ENCODE assay signal across 18 cellular contexts in genomic region chr7:73703649-73703984, GRCh38. TPM values are rescaled to one million over a fixed set of nuclear protein-coding genes. Genes with fewer than 3 reads are reported as not detected.
DNase-seq lines count a peak whose midpoint lies in the region; ATAC-seq, FAIRE-seq and TF ChIP-seq lines count a peak whose summit lies in the region.
"Had no signal": no experiment of that assay in that cellular context is flagged by ENCODE, and none has a peak within 500 bp of the region (broad histone marks: within the 10 kb centered on the region; RNA-seq: fewer than 3 reads in every experiment).

No MANE protein-coding gene starts in this region.

- TF ChIP-seq POLR2A in K562 (conservative IDR thresholded peaks at IDR 0.05), result no peak

- in situ Hi-C loops in K562 (cut with MboI), result no loop called here

- WGBS in K562 (ENCODE audit: insufficient coverage, low coverage, missing lambda C conversion rate), result 7% methylated on average over 8 of the region's 13 CpGs
- 16% methylated on average over 13 of the region's 13 CpGs for WGBS in thymus

- peak overlapping the region in 1 of 2 experiments; percentile 80; a peak in 2 of 4 replicates for H3K9ac ChIP-seq in K562 (ENCODE audit: insufficient read depth in 1 of 2, low read depth in 2 of 2, low read length in 2 of 2)

- no peaks in the 10 kb centered on the region; a peak in 1 of 5 replicates for H3K27me3 ChIP-seq in K562 (ENCODE audit: control insufficient read depth in 2 of 2, insufficient read depth in 2 of 2, low read length in 2 of 2)
- H3K27me3 ChIP-seq in lower lobe of right lung (ENCODE audit: low read depth), result no peaks in the 10 kb centered on the region
- H3K27me3 ChIP-seq in thymus (ENCODE audit: control insufficient read depth, insufficient read depth), result no peaks in the 10 kb centered on the region
- H3K27me3 ChIP-seq: body of pancreas had no signal

- H3K27ac Mint-ChIP-seq in activated CD8-positive, alpha-beta T cell treated with anti-CD3 and anti-CD28 coated beads, Interleukin-2, amount 10 ng/mL, durations not matched to agents 7 days and 5 days, result no peak overlapping the region
- H3K27ac Mint-ChIP-seq in activated CD8-positive, alpha-beta T cell treated with anti-CD3 and anti-CD28 coated beads for 36 hours, result no peak overlapping the region
- H3K27ac Mint-ChIP-seq in mesothelial cell of epicardium, result no peak overlapping the region
- H3K27ac Mint-ChIP-seq: CD8-positive, alpha-beta T cell had no signal

- no peak for DNase-seq in activated CD8-positive, alpha-beta T cell treated with anti-CD3 and anti-CD28 coated beads, Interleukin-2, amount 10 ng/mL, durations not matched to agents 7 days and 5 days
- DNase-seq in activated CD8-positive, alpha-beta T cell treated with anti-CD3 and anti-CD28 coated beads for 36 hours, result no peak
- DNase-seq in K562 (ENCODE audit: extremely low read depth in 1 of 4, low spot score in 3 of 4) (no peak), lower lobe of right lung (no peak), posterior vena cava (ENCODE audit: low spot score) (no peak), mesothelial cell of epicardium (ENCODE audit: low spot score in 2 of 2, unreplicated experiment in 2 of 2) (no peak), DMS53 treated with DMSO at 0.1 percent for 48 hours (lab: John Stamatoyannopoulos, UW; ENCODE audit: unreplicated experiment) (no peak)
- DNase-seq: activated gamma-delta T cell treated with Interleukin-2 at 50 U/mL for 16 hours; effector memory CD8-positive, alpha-beta T cell; KBM-7; NCI-H1417 treated with DMSO at 0.1 percent for 48 hours; NCI-H345 had no signal

- no peaks in the 10 kb centered on the region for H3K9me3 Mint-ChIP-seq in activated CD8-positive, alpha-beta T cell treated with anti-CD3 and anti-CD28 coated beads, Interleukin-2, amount 10 ng/mL, durations not matched to agents 7 days and 5 days (ENCODE audit: insufficient read depth)
- H3K9me3 Mint-ChIP-seq in activated CD8-positive, alpha-beta T cell treated with anti-CD3 and anti-CD28 coated beads for 36 hours, result no peaks in the 10 kb centered on the region
- no peaks in the 10 kb centered on the region for H3K9me3 Mint-ChIP-seq in mesothelial cell of epicardium
- H3K9me3 Mint-ChIP-seq: CD8-positive, alpha-beta T cell; effector memory CD8-positive, alpha-beta T cell had no signal

- H2AFZ ChIP-seq in K562 (ENCODE audit: low read depth, low read length), result no peak overlapping the region; the same call in 1 of the 2 replicates

- no peaks in the 10 kb centered on the region for H3K9me3 ChIP-seq in K562 (replicated peaks; ENCODE audit: control insufficient read depth, insufficient read depth, low read depth, low read length)
- H3K9me3 ChIP-seq in lower lobe of right lung, result no peaks in the 10 kb centered on the region
- no peaks in the 10 kb centered on the region for H3K9me3 ChIP-seq in thymus (ENCODE audit: control insufficient read depth)
- H3K9me3 ChIP-seq: body of pancreas had no signal

- H3K36me3 ChIP-seq in K562 (ENCODE audit: control insufficient read depth, insufficient read depth, low read length) (peaks cover 34% of the 10 kb centered on the region; the same call in 2 of the 3 replicates), lower lobe of right lung (peaks cover 13% of the 10 kb centered on the region), thymus (ENCODE audit: control insufficient read depth, insufficient read depth) (peaks cover 11% of the 10 kb centered on the region)

- FAIRE-seq in K562 (lab: Jason Lieb, UNC), result no peak

- H3K4me1 ChIP-seq in K562 (replicated peaks in 1 of 2; ENCODE audit: control insufficient read depth in 2 of 2, insufficient read depth in 2 of 2, low read length in 2 of 2) (peaks cover 20 to 74% of the 10 kb centered on the region in 2 experiments; a peak in 4 of 5 replicates), lower lobe of right lung (peaks cover 17% of the 10 kb centered on the region), thymus (ENCODE audit: control insufficient read depth, insufficient read depth, low read length) (peaks cover 16% of the 10 kb centered on the region)
- H3K4me1 ChIP-seq: body of pancreas had no signal

- H3K27ac ChIP-seq in K562 (ENCODE audit: extremely low read depth, low read depth, low read length), result no peak overlapping the region; the same call in 2 of the 3 replicates
- H3K27ac ChIP-seq in lower lobe of right lung, result no peak overlapping the region
- no peak overlapping the region for H3K27ac ChIP-seq in thymus (ENCODE audit: low read depth)
- H3K27ac ChIP-seq: body of pancreas, VCaP had no signal

- BruUV-seq in K562 (replicated peaks; lab: Mats Ljungman, UMichigan), result no TSS peak

- peaks cover 16% of the 10 kb centered on the region for H3K36me3 Mint-ChIP-seq in activated CD8-positive, alpha-beta T cell treated with anti-CD3 and anti-CD28 coated beads, Interleukin-2, amount 10 ng/mL, durations not matched to agents 7 days and 5 days (ENCODE audit: low read depth)
- H3K36me3 Mint-ChIP-seq in activated CD8-positive, alpha-beta T cell treated with anti-CD3 and anti-CD28 coated beads for 36 hours (ENCODE audit: low read depth), result peaks cover 8% of the 10 kb centered on the region
- peaks cover 14% of the 10 kb centered on the region for H3K36me3 Mint-ChIP-seq in mesothelial cell of epicardium

- H4K20me1 ChIP-seq in K562 (replicated peaks; ENCODE audit: control insufficient read depth, insufficient read depth, low read length), result peaks cover 30% of the 10 kb centered on the region

- no peak overlapping the region for H3K4me3 Mint-ChIP-seq in activated CD8-positive, alpha-beta T cell treated with anti-CD3 and anti-CD28 coated beads, Interleukin-2, amount 10 ng/mL, durations not matched to agents 7 days and 5 days
- no peak overlapping the region for H3K4me3 Mint-ChIP-seq in activated CD8-positive, alpha-beta T cell treated with anti-CD3 and anti-CD28 coated beads for 36 hours
- H3K4me3 Mint-ChIP-seq in mesothelial cell of epicardium, result no peak overlapping the region
- H3K4me3 Mint-ChIP-seq: CD8-positive, alpha-beta T cell; effector memory CD8-positive, alpha-beta T cell had no signal

- H3K4me1 Mint-ChIP-seq in activated CD8-positive, alpha-beta T cell treated with anti-CD3 and anti-CD28 coated beads, Interleukin-2, amount 10 ng/mL, durations not matched to agents 7 days and 5 days (ENCODE audit: low read depth), result peaks cover 2% of the 10 kb centered on the region
- H3K4me1 Mint-ChIP-seq in activated CD8-positive, alpha-beta T cell treated with anti-CD3 and anti-CD28 coated beads for 36 hours (ENCODE audit: low read depth), result peaks cover 16% of the 10 kb centered on the region
- H3K4me1 Mint-ChIP-seq in mesothelial cell of epicardium, result no peaks in the 10 kb centered on the region

- intact Hi-C loops in activated CD8-positive, alpha-beta T cell treated with anti-CD3 and anti-CD28 coated beads for 36 hours (cut with micrococcal nuclease), result no loop called here
- intact Hi-C loops in K562 (cut with micrococcal nuclease), result no loop called here
- intact Hi-C loops in lower lobe of right lung (cut with DNase I), result no loop called here
- intact Hi-C loops in posterior vena cava (cut with DNase I), result no loop called here

- no peak for TF ChIP-seq EP300 in K562 (IDR thresholded peaks at IDR 0.05; ENCODE audit: low read length)

- H3K27me3 Mint-ChIP-seq in activated CD8-positive, alpha-beta T cell treated with anti-CD3 and anti-CD28 coated beads, Interleukin-2, amount 10 ng/mL, durations not matched to agents 7 days and 5 days (ENCODE audit: low read depth), result no peaks in the 10 kb centered on the region
- H3K27me3 Mint-ChIP-seq in activated CD8-positive, alpha-beta T cell treated with anti-CD3 and anti-CD28 coated beads for 36 hours, result no peaks in the 10 kb centered on the region
- no peaks in the 10 kb centered on the region for H3K27me3 Mint-ChIP-seq in mesothelial cell of epicardium (ENCODE audit: low read depth)
- H3K27me3 Mint-ChIP-seq: effector memory CD8-positive, alpha-beta T cell had no signal

- peak; percentile 13 for ATAC-seq in activated CD8-positive, alpha-beta T cell treated with anti-CD3 and anti-CD28 coated beads, Interleukin-2, amount 10 ng/mL, durations not matched to agents 7 days and 5 days
- no peak for ATAC-seq in activated CD8-positive, alpha-beta T cell treated with anti-CD3 and anti-CD28 coated beads for 36 hours
- ATAC-seq in K562, result no peak; the same call in 1 of the 3 replicates
- ATAC-seq in lower lobe of right lung, result no peak
- ATAC-seq: body of pancreas, HCT116 had no signal

- no peak for TF ChIP-seq CTCF in activated CD8-positive, alpha-beta T cell treated with anti-CD3 and anti-CD28 coated beads for 36 hours (IDR thresholded peaks at IDR 0.05)
- TF ChIP-seq CTCF in K562 (IDR thresholded peaks at IDR 0.05 in 2 of 3, conservative IDR thresholded peaks at IDR 0.05 in 1 of 3; ENCODE audit: insufficient read depth in 2 of 3, low read depth in 1 of 3, low read length in 3 of 3) (no peak), lower lobe of right lung (IDR thresholded peaks at IDR 0.05) (no peak), mesothelial cell of epicardium (IDR thresholded peaks at IDR 0.05; ENCODE audit: unreplicated experiment) (no peak)

- POLR2A ChIA-PET in activated CD8-positive, alpha-beta T cell treated with anti-CD3 and anti-CD28 coated beads, Interleukin-2, amount 10 ng/mL, durations not matched to agents 7 days and 5 days (lab: Charles Lee), result interaction anchor here (0.5 kb wide), 1 partner anchor 11 kb away, joined by 3 read pairs; no protein-coding TSS in a partner anchor
- POLR2A ChIA-PET in activated CD8-positive, alpha-beta T cell treated with anti-CD3 and anti-CD28 coated beads for 36 hours (lab: Charles Lee), result no interaction called here
- POLR2A ChIA-PET in K562 (lab: Yijun Ruan, JAX), result interaction anchor here (0.6 to 1.6 kb wide), 3 partner anchors 12 to 20 kb away, joined by 5 to 7 read pairs (median 6); partner anchors contain the start of gene STX1A

- no peak overlapping the region for H3K4me3 ChIP-seq in K562
- peak overlapping the region; percentile 25 for H3K4me3 ChIP-seq in lower lobe of right lung
- peak overlapping the region; percentile 27 for H3K4me3 ChIP-seq in thymus (ENCODE audit: low read length)
- H3K4me3 ChIP-seq: body of pancreas, smooth muscle cell had no signal

- H3K4me2 ChIP-seq in K562 (ENCODE audit: insufficient read depth, low read length), result peak overlapping the region; percentile 38; the same call in 1 of the 2 replicates
- H3K4me2 ChIP-seq: smooth muscle cell had no signal

- H3K9me1 ChIP-seq in K562 (ENCODE audit: control insufficient read depth, insufficient read depth, low read length), result no peaks in the 10 kb centered on the region

- no peak for TF ChIP-seq RAD21 in K562 (CRISPR knock-in tag; conservative IDR thresholded peaks at IDR 0.05 in 1 of 2, IDR thresholded peaks at IDR 0.05 in 1 of 2)

- CTCF ChIA-PET in activated CD8-positive, alpha-beta T cell treated with anti-CD3 and anti-CD28 coated beads, Interleukin-2, amount 10 ng/mL, durations not matched to agents 7 days and 5 days (lab: Charles Lee), result interaction anchor here (1.4 kb wide), 1 partner anchor 17 kb away, joined by 3 read pairs; no protein-coding TSS in a partner anchor
- CTCF ChIA-PET in activated CD8-positive, alpha-beta T cell treated with anti-CD3 and anti-CD28 coated beads for 36 hours (lab: Charles Lee), result interaction anchor here (0.6 to 1.5 kb wide), 2 partner anchors 31 to 96 kb away, joined by 3 to 4 read pairs; no protein-coding TSS in a partner anchor
- CTCF ChIA-PET in K562 (lab: Yijun Ruan, JAX; ENCODE audit: low intra/inter-chr PET ratio), result no interaction called here

- H3K79me2 ChIP-seq in K562 (ENCODE audit: control insufficient read depth, insufficient read depth, low read length), result no peaks in the 10 kb centered on the region

RNA-seq across cellular contexts. Expression of gene STX1A, which starts 15.9 kb away (rescaled TPM):
- 10 to 100 TPM; 10.6 to 12.3 TPM for total RNA-seq in activated CD8-positive, alpha-beta T cell treated with anti-CD3 and anti-CD28 coated beads, Interleukin-2, amount 10 ng/mL, durations not matched to agents 7 days and 5 days
- total RNA-seq in activated CD8-positive, alpha-beta T cell treated with anti-CD3 and anti-CD28 coated beads for 36 hours, result 10 to 100 TPM; 11.4 to 11.5 TPM
- 30.3 and 77.9 TPM in 2 replicates for total RNA-seq in K562 (2011; cell fraction: chromatin; rRNA removed; ENCODE audit: low replicate concordance)
- 38.9 and 39.9 TPM in 2 replicates for total RNA-seq in K562 (2011; cell fraction: nucleolus; rRNA removed)
- 23.4 and 25.5 TPM in 2 replicates for total RNA-seq in K562 (2011; cell fraction: nucleoplasm; rRNA removed)
- total RNA-seq in K562 (2014; rRNA removed) (9.1 and 9.9 TPM in 2 replicates), K562 (2014; rRNA removed; fragmentation: Illumina TruSeq; extraction: Trizol) (2.3 and 3.9 TPM in 2 replicates), K562 (2015; rRNA removed; fragmentation: Illumina TruSeq; extraction: Trizol) (6.3 and 9.6 TPM in 2 replicates), K562 (2021) (8.0 and 8.9 TPM in 2 replicates), lower lobe of right lung (6.6 TPM), posterior vena cava (1 to 10 TPM; 3.4 to 4.0 TPM), mesothelial cell of epicardium (12.5 to 15.5 TPM (median 13.2 TPM) in 3 replicates)
- polyA plus RNA-seq in K562 (2011; rRNA removed) (6.7 and 7.5 TPM in 2 replicates), K562 (2014; fragmentation: Illumina TruSeq; extraction: Trizol) (6.1 and 9.9 TPM in 2 replicates), K562 (2014; fragmentation: Nextera tagmentation; extraction: Ambion mirVana) (under 1 TPM; 0.04 to 0.15 TPM), K562 (2014; rRNA removed) (11.7 and 15.1 TPM in 2 replicates), thymus (5.4 TPM)
- polyA plus RNA-seq in K562 (2011; cell fraction: cytosol; rRNA removed), result 5.7 and 9.2 TPM in 2 replicates
- polyA plus RNA-seq in K562 (2011; cell fraction: nucleus; rRNA removed), result 47.5 and 68.0 TPM in 2 replicates
- 7.2 and 8.0 TPM in 2 replicates for polyA plus RNA-seq in K562 (2012)
- 14.4 and 26.2 TPM in 2 replicates for polyA minus RNA-seq in K562 (2011; rRNA and poly(A)+ RNA removed)
- 6.7 and 8.3 TPM in 2 replicates for polyA minus RNA-seq in K562 (2011; cell fraction: cytosol; rRNA and poly(A)+ RNA removed)
- polyA minus RNA-seq in K562 (2011; cell fraction: nucleus; rRNA and poly(A)+ RNA removed), result 9.0 and 13.7 TPM in 2 replicates

RNA-seq across cellular contexts. Expression of gene BUD23, which starts 20.2 kb away (rescaled TPM):
- total RNA-seq in activated CD8-positive, alpha-beta T cell treated with anti-CD3 and anti-CD28 coated beads, Interleukin-2, amount 10 ng/mL, durations not matched to agents 7 days and 5 days, result 10 to 100 TPM; 57.3 to 60.9 TPM
- 100 to 1,000 TPM; 108 TPM for total RNA-seq in activated CD8-positive, alpha-beta T cell treated with anti-CD3 and anti-CD28 coated beads for 36 hours
- total RNA-seq in K562 (2011; cell fraction: chromatin; rRNA removed; ENCODE audit: low replicate concordance), result 117 and 181 TPM in 2 replicates
- total RNA-seq in K562 (2011; cell fraction: nucleolus; rRNA removed), result 113 TPM in 2 replicates
- total RNA-seq in K562 (2011; cell fraction: nucleoplasm; rRNA removed), result 140 and 171 TPM in 2 replicates
- total RNA-seq in K562 (2014; rRNA removed) (170 and 183 TPM in 2 replicates), K562 (2014; rRNA removed; fragmentation: Illumina TruSeq; extraction: Trizol) (117 and 124 TPM in 2 replicates), K562 (2015; rRNA removed; fragmentation: Illumina TruSeq; extraction: Trizol) (123 and 128 TPM in 2 replicates), K562 (2021) (135 and 144 TPM in 2 replicates), lower lobe of right lung (42.4 TPM), posterior vena cava (10 to 100 TPM; 44.6 to 46.6 TPM), mesothelial cell of epicardium (64.2 to 70.2 TPM (median 69.1 TPM) in 3 replicates)
- polyA plus RNA-seq in K562 (2011; rRNA removed) (115 and 168 TPM in 2 replicates), K562 (2014; fragmentation: Illumina TruSeq; extraction: Trizol) (206 and 216 TPM in 2 replicates), K562 (2014; fragmentation: Nextera tagmentation; extraction: Ambion mirVana) (100 to 1,000 TPM in 1 of 2 experiments, 10 to 100 TPM in 1; 79.5 to 150 TPM), K562 (2014; rRNA removed) (270 and 301 TPM in 2 replicates), thymus (71.0 TPM)
- polyA plus RNA-seq in K562 (2011; cell fraction: cytosol; rRNA removed), result 171 and 217 TPM in 2 replicates
- polyA plus RNA-seq in K562 (2011; cell fraction: nucleus; rRNA removed), result 88.8 and 118 TPM in 2 replicates
- 99.9 and 166 TPM in 2 replicates for polyA plus RNA-seq in K562 (2012)
- 64.3 and 80.9 TPM in 2 replicates for polyA minus RNA-seq in K562 (2011; rRNA and poly(A)+ RNA removed)
- polyA minus RNA-seq in K562 (2011; cell fraction: cytosol; rRNA and poly(A)+ RNA removed), result 39.0 and 45.1 TPM in 2 replicates
- 19.1 and 20.2 TPM in 2 replicates for polyA minus RNA-seq in K562 (2011; cell fraction: nucleus; rRNA and poly(A)+ RNA removed)

RNA-seq across cellular contexts. Expression of gene DNAJC30, which starts 20.4 kb away (rescaled TPM):
- total RNA-seq in activated CD8-positive, alpha-beta T cell treated with anti-CD3 and anti-CD28 coated beads, Interleukin-2, amount 10 ng/mL, durations not matched to agents 7 days and 5 days, result 1 to 10 TPM; 7.7 to 8.3 TPM
- 1 to 10 TPM; 6.7 to 7.0 TPM for total RNA-seq in activated CD8-positive, alpha-beta T cell treated with anti-CD3 and anti-CD28 coated beads for 36 hours
- total RNA-seq in K562 (2011; cell fraction: chromatin; rRNA removed; ENCODE audit: low replicate concordance), result 18.6 and 26.1 TPM in 2 replicates
- total RNA-seq in K562 (2011; cell fraction: nucleolus; rRNA removed), result 21.3 and 26.5 TPM in 2 replicates
- 23.2 and 25.1 TPM in 2 replicates for total RNA-seq in K562 (2011; cell fraction: nucleoplasm; rRNA removed)
- 6.9 and 8.6 TPM in 2 replicates for total RNA-seq in K562 (2014; rRNA removed)
- 3.8 and 4.2 TPM in 2 replicates for total RNA-seq in K562 (2014; rRNA removed; fragmentation: Illumina TruSeq; extraction: Trizol)
- 4.4 and 4.6 TPM in 2 replicates for total RNA-seq in K562 (2015; rRNA removed; fragmentation: Illumina TruSeq; extraction: Trizol)
- 10.1 and 11.3 TPM in 2 replicates for total RNA-seq in K562 (2021)
- polyA plus RNA-seq in K562 (2011; rRNA removed), result 2.0 and 3.7 TPM in 2 replicates
- 3.2 and 14.7 TPM in 2 replicates for polyA plus RNA-seq in K562 (2011; cell fraction: cytosol; rRNA removed)
- polyA plus RNA-seq in K562 (2011; cell fraction: nucleus; rRNA removed), result 4.0 and 7.2 TPM in 2 replicates
- polyA plus RNA-seq in K562 (2012), result 5.5 and 7.0 TPM in 2 replicates
- 4.6 and 6.4 TPM in 2 replicates for polyA plus RNA-seq in K562 (2014; fragmentation: Illumina TruSeq; extraction: Trizol)
- polyA plus RNA-seq in K562 (2014; fragmentation: Nextera tagmentation; extraction: Ambion mirVana), result 1 to 10 TPM; 1.1 to 1.4 TPM
- 9.2 and 11.4 TPM in 2 replicates for polyA plus RNA-seq in K562 (2014; rRNA removed)
- polyA minus RNA-seq in K562 (2011; rRNA and poly(A)+ RNA removed), result 5.5 and 7.9 TPM in 2 replicates
- polyA minus RNA-seq in K562 (2011; cell fraction: cytosol; rRNA and poly(A)+ RNA removed), result 3.3 and 3.4 TPM in 2 replicates
- polyA minus RNA-seq in K562 (2011; cell fraction: nucleus; rRNA and poly(A)+ RNA removed), result 8.8 and 10.3 TPM in 2 replicates
- 10.5 TPM for total RNA-seq in lower lobe of right lung
- polyA plus RNA-seq in thymus, result 8.0 TPM
- 1 to 10 TPM; 6.2 to 7.7 TPM for total RNA-seq in posterior vena cava
- 13.1 to 14.8 TPM (median 14.6 TPM) in 3 replicates for total RNA-seq in mesothelial cell of epicardium

RNA-seq across cellular contexts. Expression of gene ABHD11, which starts 35.0 kb away (rescaled TPM):
- total RNA-seq in activated CD8-positive, alpha-beta T cell treated with anti-CD3 and anti-CD28 coated beads, Interleukin-2, amount 10 ng/mL, durations not matched to agents 7 days and 5 days, result 10 to 100 TPM; 20.7 to 20.9 TPM
- 10 to 100 TPM; 19.0 to 21.5 TPM for total RNA-seq in activated CD8-positive, alpha-beta T cell treated with anti-CD3 and anti-CD28 coated beads for 36 hours
- 36.5 and 95.8 TPM in 2 replicates for total RNA-seq in K562 (2011; cell fraction: chromatin; rRNA removed; ENCODE audit: low replicate concordance)
- 87.9 and 90.7 TPM in 2 replicates for total RNA-seq in K562 (2011; cell fraction: nucleolus; rRNA removed)
- 50.6 and 64.7 TPM in 2 replicates for total RNA-seq in K562 (2011; cell fraction: nucleoplasm; rRNA removed)
- 44.2 and 52.6 TPM in 2 replicates for total RNA-seq in K562 (2014; rRNA removed)
- 11.7 and 13.2 TPM in 2 replicates for total RNA-seq in K562 (2014; rRNA removed; fragmentation: Illumina TruSeq; extraction: Trizol)
- total RNA-seq in K562 (2015; rRNA removed; fragmentation: Illumina TruSeq; extraction: Trizol), result 17.5 and 17.9 TPM in 2 replicates
- total RNA-seq in K562 (2021), result 32.6 and 37.3 TPM in 2 replicates
- polyA plus RNA-seq in K562 (2011; rRNA removed), result 18.4 and 18.9 TPM in 2 replicates
- polyA plus RNA-seq in K562 (2011; cell fraction: cytosol; rRNA removed), result 22.5 and 50.4 TPM in 2 replicates
- 22.8 and 51.7 TPM in 2 replicates for polyA plus RNA-seq in K562 (2011; cell fraction: nucleus; rRNA removed)
- 24.2 and 35.9 TPM in 2 replicates for polyA plus RNA-seq in K562 (2012)
- polyA plus RNA-seq in K562 (2014; fragmentation: Illumina TruSeq; extraction: Trizol), result 25.5 and 26.3 TPM in 2 replicates
- 1 to 10 TPM; 7.7 to 8.6 TPM for polyA plus RNA-seq in K562 (2014; fragmentation: Nextera tagmentation; extraction: Ambion mirVana)
- 40.7 and 41.7 TPM in 2 replicates for polyA plus RNA-seq in K562 (2014; rRNA removed)
- polyA minus RNA-seq in K562 (2011; rRNA and poly(A)+ RNA removed), result 5.8 and 10.2 TPM in 2 replicates
- polyA minus RNA-seq in K562 (2011; cell fraction: cytosol; rRNA and poly(A)+ RNA removed), result 7.9 and 9.4 TPM in 2 replicates
- 33.2 and 40.7 TPM in 2 replicates for polyA minus RNA-seq in K562 (2011; cell fraction: nucleus; rRNA and poly(A)+ RNA removed)
- 21.1 TPM for total RNA-seq in lower lobe of right lung
- 22.8 TPM for polyA plus RNA-seq in thymus
- total RNA-seq in posterior vena cava, result 1 to 10 TPM; 7.0 to 7.1 TPM
- total RNA-seq in mesothelial cell of epicardium, result 33.9 to 40.7 TPM (median 35.2 TPM) in 3 replicates

RNA-seq across cellular contexts. Expression of gene VPS37D, which starts 36.0 kb away (rescaled TPM):
- total RNA-seq in activated CD8-positive, alpha-beta T cell treated with anti-CD3 and anti-CD28 coated beads, Interleukin-2, amount 10 ng/mL, durations not matched to agents 7 days and 5 days, result under 1 TPM; 0.16 to 0.26 TPM
- total RNA-seq in activated CD8-positive, alpha-beta T cell treated with anti-CD3 and anti-CD28 coated beads for 36 hours, result 1 to 10 TPM in 1 of 2 experiments, under 1 TPM in 1; 0.87 to 1.1 TPM
- total RNA-seq in K562 (2011; cell fraction: chromatin; rRNA removed; ENCODE audit: low replicate concordance), result 1.3 TPM in 1 of 2 replicates, not detected in the other
- total RNA-seq in K562 (2011; cell fraction: nucleolus; rRNA removed), result 0.83 and 1.3 TPM in 2 replicates
- total RNA-seq in K562 (2011; cell fraction: nucleoplasm; rRNA removed), result 0.76 and 0.88 TPM in 2 replicates
- total RNA-seq in K562 (2014; rRNA removed), result 2.3 and 2.5 TPM in 2 replicates
- total RNA-seq in K562 (2014; rRNA removed; fragmentation: Illumina TruSeq; extraction: Trizol), result 0.26 TPM in 1 of 2 replicates, not detected in the other
- 0.25 and 0.38 TPM in 2 replicates for total RNA-seq in K562 (2015; rRNA removed; fragmentation: Illumina TruSeq; extraction: Trizol)
- total RNA-seq in K562 (2021), result 1.1 and 1.3 TPM in 2 replicates
- 0.84 and 1.6 TPM in 2 replicates for polyA plus RNA-seq in K562 (2011; rRNA removed)
- polyA plus RNA-seq in K562 (2011; cell fraction: cytosol; rRNA removed), result 1.8 and 2.7 TPM in 2 replicates
- 1.7 TPM in 2 replicates for polyA plus RNA-seq in K562 (2011; cell fraction: nucleus; rRNA removed)
- polyA plus RNA-seq in K562 (2012), result 0.70 and 2.2 TPM in 2 replicates
- polyA plus RNA-seq in K562 (2014; fragmentation: Illumina TruSeq; extraction: Trizol), result 0.39 and 0.42 TPM in 2 replicates
- not detected for polyA plus RNA-seq in K562 (2014; fragmentation: Nextera tagmentation; extraction: Ambion mirVana)
- 1.3 and 2.1 TPM in 2 replicates for polyA plus RNA-seq in K562 (2014; rRNA removed)
- 0.32 TPM in 1 of 2 replicates, not detected in the other for polyA minus RNA-seq in K562 (2011; rRNA and poly(A)+ RNA removed)
- polyA minus RNA-seq in K562 (2011; cell fraction: cytosol; rRNA and poly(A)+ RNA removed), result 1.2 and 1.9 TPM in 2 replicates
- polyA minus RNA-seq in K562 (2011; cell fraction: nucleus; rRNA and poly(A)+ RNA removed), result 0.27 and 0.33 TPM in 2 replicates
- total RNA-seq in lower lobe of right lung, result 1.3 TPM
- 2.7 TPM for polyA plus RNA-seq in thymus
- 1 to 10 TPM; 1.2 to 2.0 TPM for total RNA-seq in posterior vena cava
- total RNA-seq in mesothelial cell of epicardium, result 15.4 to 16.7 TPM (median 16.1 TPM) in 3 replicates
